In genomic region chr2:238203104-238203972, GRCh38 we compare ENCODE assay signal across 8 cellular contexts. TPM values are rescaled to one million over a fixed set of nuclear protein-coding genes. Genes with fewer than 3 reads are reported as not detected.
DNase-seq lines count a peak whose midpoint lies in the region; ATAC-seq, FAIRE-seq and TF ChIP-seq lines count a peak whose summit lies in the region.

ILKAP (minus strand) TSS chr2:238203695; CDS start chr2:238203553, 142 bp downstream.

- no peaks in the 10 kb centered on the region for H3K27me3 ChIP-seq in SU-DHL-6 (ENCODE audit: low read length)
- no peaks in the 10 kb centered on the region for H3K27me3 ChIP-seq in pancreas
- H3K27me3 ChIP-seq in thyroid gland = no peaks in the 10 kb centered on the region

- peak within 1 kb of the TSS; percentile 95 for H2AFZ ChIP-seq in SU-DHL-6 (ENCODE audit: low read depth, low read length, severe bottlenecking)

- peaks cover 28% of the 10 kb centered on the region for H3K36me3 Mint-ChIP-seq in activated naive CD8-positive, alpha-beta T cell treated with anti-CD3 and anti-CD28 coated beads for 36 hours

- H3K4me2 ChIP-seq in SU-DHL-6 (ENCODE audit: low read depth, low read length, poor library complexity, severe bottlenecking) = peak within 1 kb of the TSS; percentile 94

- H3K27me3 Mint-ChIP-seq in activated naive CD8-positive, alpha-beta T cell treated with anti-CD3 and anti-CD28 coated beads for 36 hours = no peaks in the 10 kb centered on the region

- H3K4me1 ChIP-seq in pancreas = peaks cover 11 to 14% (median 12%) of the 10 kb centered on the region in 3 donors
- peaks cover 24 to 31% of the 10 kb centered on the region in 2 donors for H3K4me1 ChIP-seq in thyroid gland

- TF ChIP-seq CTCF in SU-DHL-6 (IDR thresholded peaks at IDR 0.05; ENCODE audit: insufficient read depth, low read length, poor library complexity, severe bottlenecking) = no peak
- TF ChIP-seq CTCF in pancreas (IDR thresholded peaks at IDR 0.05) = no peak
- peak in 1 of 6 experiments; percentile 4 for TF ChIP-seq CTCF in thyroid gland (IDR thresholded peaks at IDR 0.05)

- no peaks in the 10 kb centered on the region for H3K9me2 ChIP-seq in SU-DHL-6 (replicated peaks; ENCODE audit: insufficient read depth, low read length)

- peaks cover 48% of the 10 kb centered on the region for H3K79me2 ChIP-seq in SU-DHL-6 (ENCODE audit: insufficient read depth, low read length)

- no peak for FAIRE-seq in pancreas (lab: Jason Lieb, UNC)

- H3K9me3 ChIP-seq in SU-DHL-6 (ENCODE audit: insufficient read depth, low read length) (no peaks in the 10 kb centered on the region), pancreas (no peaks in the 10 kb centered on the region), thyroid gland (no peaks in the 10 kb centered on the region)

- H4K20me1 ChIP-seq in SU-DHL-6 (ENCODE audit: low read depth, low read length) = peaks cover 32% of the 10 kb centered on the region; the same call in 1 of the 2 replicates

- no peaks in the 10 kb centered on the region for H3F3A ChIP-seq in SU-DHL-6 (ENCODE audit: insufficient read depth)

- H3K4me1 Mint-ChIP-seq in activated naive CD8-positive, alpha-beta T cell treated with anti-CD3 and anti-CD28 coated beads for 36 hours = peaks cover 38% of the 10 kb centered on the region

- no peaks in the 10 kb centered on the region for H3K36me3 ChIP-seq in SU-DHL-6 (ENCODE audit: low read length)
- no peaks in the 10 kb centered on the region for H3K36me3 ChIP-seq in pancreas
- no peaks in the 10 kb centered on the region for H3K36me3 ChIP-seq in thyroid gland

- H3K9ac ChIP-seq in SU-DHL-6 (ENCODE audit: low read length) = peak within 1 kb of the TSS; percentile 90

- 0 to 1% methylated on average over 72 to 123 of the region's 123 CpGs for WGBS in pancreas, 2 donors
- 2% methylated on average over 12 to 36 of the region's 123 CpGs for WGBS in thyroid gland, 2 donors

- TF ChIP-seq POLR2A in GM10847 (IDR thresholded peaks at IDR 0.05; ENCODE audit: extremely low read depth, insufficient read length) (peak; percentile 79), thyroid gland (IDR thresholded peaks at IDR 0.05) (peak; percentile 47 to 94)

- intact Hi-C loops in head of caudate nucleus (cut with DNase I) = no loop called here
- intact Hi-C loops in pancreas (cut with DNase I) = no loop called here
- intact Hi-C loops in thyroid gland (cut with DNase I) = no loop called here

- H3K9me3 Mint-ChIP-seq in activated naive CD8-positive, alpha-beta T cell treated with anti-CD3 and anti-CD28 coated beads for 36 hours = no peaks in the 10 kb centered on the region

- peak within 1 kb of the TSS; percentile 87 for H3K4me3 Mint-ChIP-seq in activated naive CD8-positive, alpha-beta T cell treated with anti-CD3 and anti-CD28 coated beads for 36 hours

- peak; percentile 94 for ATAC-seq in HG02610 (IDR thresholded peaks at IDR 0.05; ENCODE audit: unreplicated experiment)
- ATAC-seq in pancreas = peak; percentile 98 to 99 (median 99)

- DNase-seq in NCI-H1092 treated with DMSO at 0.1 percent for 48 hours (lab: John Stamatoyannopoulos, UW) (peak; percentile 75), head of caudate nucleus (peak; percentile 62 to 95 (median 90)), pancreas (peak; percentile 86 to 97 (median 92)), thyroid gland (peak; percentile 90 to 92)
- DNase-seq in activated naive CD8-positive, alpha-beta T cell treated with anti-CD3 and anti-CD28 coated beads for 36 hours = peak; percentile 95

- H3K4me3 ChIP-seq in SU-DHL-6 (ENCODE audit: insufficient read depth, low read length, poor library complexity, severe bottlenecking) (peak within 1 kb of the TSS; percentile 70), pancreas (peak within 1 kb of the TSS; percentile 71 to 91 (median 79)), thyroid gland (replicated peaks in 1 of 3) (peak within 1 kb of the TSS; percentile 51 to 67 (median 64))

- H3K27ac ChIP-seq in SU-DHL-6 (ENCODE audit: low read depth, low read length) (peak within 1 kb of the TSS; percentile 64), pancreas (peak within 1 kb of the TSS; percentile 65 to 86 (median 72)), thyroid gland (peak within 1 kb of the TSS; percentile 84 to 88 (median 84))

- peak within 1 kb of the TSS; percentile 85 for H3K27ac Mint-ChIP-seq in activated naive CD8-positive, alpha-beta T cell treated with anti-CD3 and anti-CD28 coated beads for 36 hours

RNA-seq across cellular contexts. Expression of gene ILKAP, which starts in this region (rescaled TPM):
- 10 to 100 TPM; 52.9 to 54.7 TPM for total RNA-seq in activated naive CD8-positive, alpha-beta T cell treated with anti-CD3 and anti-CD28 coated beads for 36 hours
- total RNA-seq in pancreas (10 to 100 TPM; 14.0 to 25.5 (median 19.3) TPM), thyroid gland (10 to 100 TPM; 33.4 to 52.0 (median 41.0) TPM)
- polyA plus RNA-seq in pancreas = 10 to 100 TPM; 62.8 to 91.6 TPM

Comparison
In these comparisons a context has a peak if more than half of its experiments do, and no peak if none do; other contexts are left out.
1. Peak in every context shown above with its lines: DNase-seq, ATAC-seq, H3K4me3 ChIP-seq and H3K27ac ChIP-seq.